Comparison of ENCODE assay signal across 10 cellular contexts in genomic region chr1:23627065-23627464, GRCh38.
DNase-seq lines count a peak whose midpoint lies in the region; ATAC-seq, FAIRE-seq and TF ChIP-seq lines count a peak whose summit lies in the region.
"Had no signal": no experiment of that assay in that cellular context is flagged by ENCODE, and none has a peak within 500 bp of the region (broad histone marks: within the 10 kb centered on the region; RNA-seq: fewer than 3 reads in every experiment).

No MANE protein-coding gene starts in this region.

- TF ChIP-seq CTCF in left lung (IDR thresholded peaks at IDR 0.05) (no peak), type B pancreatic cell (conservative IDR thresholded peaks at IDR 0.05) (no peak)

- H3K4me3 Mint-ChIP-seq in activated T-cell treated with anti-CD3 and anti-CD28 coated beads, Interleukin-2, amount 50 U/mL, for 24 hours: peak overlapping the region; percentile 69
- H3K4me3 Mint-ChIP-seq in type B pancreatic cell: no peak overlapping the region

- intact Hi-C loops in left lung (cut with DNase I): no loop called here

- H3K4me1 Mint-ChIP-seq in activated T-cell treated with anti-CD3 and anti-CD28 coated beads, Interleukin-2, amount 50 U/mL, for 24 hours (ENCODE audit: low read depth): peaks cover 63% of the 10 kb centered on the region
- peaks cover 21% of the 10 kb centered on the region for H3K4me1 Mint-ChIP-seq in type B pancreatic cell (ENCODE audit: unreplicated experiment)

- H3K27ac ChIP-seq in left lung: peak overlapping the region in 1 of 2 donors; percentile 18
- H3K27ac ChIP-seq: SK-N-MC had no signal

- peak; percentile 51 for DNase-seq in activated T-cell treated with anti-CD3 and anti-CD28 coated beads, Interleukin-2, amount 50 U/mL, for 1 hour
- DNase-seq in activated T-cell treated with anti-CD3 and anti-CD28 coated beads for 4 hours: no peak
- peak; percentile 52 for DNase-seq in activated T-cell treated with anti-CD3 and anti-CD28 coated beads, Interleukin-2, amount 50 U/mL, for 24 hours
- peak in 1 of 2 donors; percentile 59 for DNase-seq in left lung
- no peak for DNase-seq in type B pancreatic cell (ENCODE audit: extremely low spot score, unreplicated experiment)
- DNase-seq in T1000 (lab: John Stamatoyannopoulos, UW): no peak
- no peak for DNase-seq in RCC 7860 (ENCODE audit: low spot score)
- DNase-seq: NCI-H524 had no signal

- ATAC-seq in left lung (peak; percentile 84), HG03520 (IDR thresholded peaks at IDR 0.05; ENCODE audit: unreplicated experiment) (no peak)

- peaks cover 2% of the 10 kb centered on the region for H3K36me3 Mint-ChIP-seq in activated T-cell treated with anti-CD3 and anti-CD28 coated beads, Interleukin-2, amount 50 U/mL, for 24 hours (ENCODE audit: low read depth)
- no peaks in the 10 kb centered on the region for H3K36me3 Mint-ChIP-seq in type B pancreatic cell

- peaks cover 0 to under 1% of the 10 kb centered on the region in 2 donors for H3K27me3 ChIP-seq in left lung

- no peaks in the 10 kb centered on the region for H3K9me3 ChIP-seq in left lung

- no peaks in the 10 kb centered on the region for H3K36me3 ChIP-seq in left lung

- no peak overlapping the region for H3K4me3 ChIP-seq in left lung
- H3K4me3 ChIP-seq: SK-N-MC had no signal

- no peaks in the 10 kb centered on the region for H3K4me1 ChIP-seq in left lung

- H3K27ac Mint-ChIP-seq in activated T-cell treated with anti-CD3 and anti-CD28 coated beads, Interleukin-2, amount 50 U/mL, for 24 hours: peak overlapping the region; percentile 56
- peak overlapping the region; percentile 54 for H3K27ac Mint-ChIP-seq in type B pancreatic cell

- no peaks in the 10 kb centered on the region for H3K27me3 Mint-ChIP-seq in activated T-cell treated with anti-CD3 and anti-CD28 coated beads, Interleukin-2, amount 50 U/mL, for 24 hours
- no peaks in the 10 kb centered on the region for H3K27me3 Mint-ChIP-seq in type B pancreatic cell

- peaks cover 6% of the 10 kb centered on the region for H3K9me3 Mint-ChIP-seq in activated T-cell treated with anti-CD3 and anti-CD28 coated beads, Interleukin-2, amount 50 U/mL, for 24 hours
- peaks cover 6% of the 10 kb centered on the region for H3K9me3 Mint-ChIP-seq in type B pancreatic cell

- FAIRE-seq in RCC 7860 (lab: Jason Lieb, UNC): no peak

Comparison
In these comparisons a context has a peak if more than half of its experiments do, and no peak if none do; other contexts are left out.
1. DNase-seq: peak in activated T-cell treated with anti-CD3 and anti-CD28 coated beads, Interleukin-2, amount 50 U/mL, for 1 hour (single experiment) and activated T-cell treated with anti-CD3 and anti-CD28 coated beads, Interleukin-2, amount 50 U/mL, for 24 hours (single experiment); none in activated T-cell treated with anti-CD3 and anti-CD28 coated beads for 4 hours (single experiment), type B pancreatic cell (single experiment), T1000 (single experiment) and RCC 7860 (single experiment).